11 cellular contexts compared by ENCODE assay signal in the genomic region with DNA sequence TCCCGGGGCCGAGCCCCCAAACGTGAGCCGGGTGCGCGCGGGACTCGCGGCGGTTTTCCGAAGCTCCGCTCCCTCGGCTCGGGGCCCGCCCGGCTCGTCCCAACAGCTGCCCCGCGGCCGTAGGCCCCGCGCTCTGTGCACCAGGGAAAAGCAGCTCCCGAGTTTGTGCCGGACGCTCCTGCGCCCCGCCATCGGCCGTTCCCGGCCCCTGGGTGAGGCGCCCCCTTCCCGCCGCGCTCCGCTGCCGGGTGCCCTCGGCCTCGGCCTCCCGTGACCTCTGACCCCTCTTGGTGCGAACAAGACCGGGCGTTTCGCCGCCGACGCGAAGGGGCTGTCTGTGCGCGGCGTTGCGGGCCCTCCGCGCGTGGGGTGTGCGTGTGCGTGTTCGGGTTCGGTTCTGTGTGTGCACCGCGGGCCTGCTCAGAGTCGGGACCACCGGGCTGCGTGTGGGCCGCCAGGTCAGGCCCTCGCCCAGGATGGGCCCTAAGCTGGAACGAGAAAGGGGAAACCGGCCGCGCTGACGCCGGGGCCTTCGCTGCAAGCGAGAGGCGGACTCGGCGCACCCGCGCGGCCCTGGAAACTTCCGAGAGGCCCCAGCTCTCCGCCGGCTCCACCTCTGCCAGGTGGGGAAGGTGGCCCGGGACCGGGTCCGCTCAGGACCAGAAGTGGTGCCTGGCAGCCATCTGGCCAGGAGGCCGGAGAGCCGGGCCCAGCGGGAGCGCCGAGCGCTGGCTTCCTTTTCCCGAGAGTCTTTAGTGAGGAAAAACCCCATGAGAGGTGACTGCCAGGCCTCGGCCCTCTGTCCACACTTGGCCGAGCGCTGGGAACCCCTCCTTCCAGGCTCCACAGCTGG. TPM values are rescaled to one million over a fixed set of nuclear protein-coding genes. Genes with fewer than 3 reads are reported as not detected.
DNase-seq lines count a peak whose midpoint lies in the region; ATAC-seq, FAIRE-seq and TF ChIP-seq lines count a peak whose summit lies in the region.
"Had no signal": no experiment of that assay in that cellular context is flagged by ENCODE, and none has a peak within 500 bp of the region (broad histone marks: within the 10 kb centered on the region; RNA-seq: fewer than 3 reads in every experiment).

No MANE protein-coding gene starts in this region.

- intact Hi-C loops in stomach (cut with DNase I; ENCODE audit: low total_unique reads) = no loop called here

- no peak overlapping the region for H3K56ac ChIP-seq in H1 (replicated peaks; ENCODE audit: insufficient read length, low read depth, low read length)

- H2AK5ac ChIP-seq in H1 (ENCODE audit: low read depth, low read length) (no peak overlapping the region), mesenchymal stem cell (ENCODE audit: low read length, severe bottlenecking) (no peak overlapping the region)

- peak overlapping the region; percentile 52 for H3K4me3 ChIP-seq in HUES6 (ENCODE audit: low read depth, low read length)
- peak overlapping the region; percentile 5 to 53 (median 18); a peak in 5 of 8 replicates for H3K4me3 ChIP-seq in H1 (ENCODE audit: extremely low read depth in 1 of 4, insufficient read depth in 2 of 4, low read depth in 3 of 4, low read length in 4 of 4)
- peak overlapping the region; percentile 56 to 66 for H3K4me3 ChIP-seq in mesenchymal stem cell (ENCODE audit: insufficient read depth in 1 of 2, low read depth in 1 of 2, low read length in 2 of 2)
- H3K4me3 ChIP-seq in stomach = peak overlapping the region; percentile 64 to 93 (median 84)

- WGBS in H1 (ENCODE audit: extremely low coverage in 1 of 2, insufficient coverage in 1 of 2, insufficient read length in 1 of 2, insufficient replicate concordance in 2 of 2, low coverage in 1 of 2, low lambda C conversion rate in 2 of 2, missing lambda C conversion rate in 1 of 2), 2 experiments = 1% methylated on average over 41 of the region's 95 CpGs; no CpG with 5 or more reads in 1 of the 2 experiments
- WGBS in mesenchymal stem cell = 21% methylated on average over 81 of the region's 95 CpGs
- WGBS in stomach, 5 donors = 2 to 23% (median 11%) methylated on average over 30 to 95 of the region's 95 CpGs

- no peak overlapping the region for H2BK15ac ChIP-seq in H1 (ENCODE audit: low read length)
- no peak overlapping the region for H2BK15ac ChIP-seq in mesenchymal stem cell (ENCODE audit: low read depth, poor library complexity, severe bottlenecking)

- H3K4ac ChIP-seq in H1 (replicated peaks; ENCODE audit: insufficient read length, low read depth, low read length) (no peak overlapping the region), mesenchymal stem cell (ENCODE audit: low read depth in 1 of 2, low read length in 2 of 2) (no peak overlapping the region)

- no peak overlapping the region for H2BK20ac ChIP-seq in H1 (ENCODE audit: low read length)

- H4K91ac ChIP-seq in H1 (replicated peaks; ENCODE audit: insufficient read length, low read length) (peak overlapping the region; percentile 40), mesenchymal stem cell (ENCODE audit: low read length) (no peak overlapping the region)

- POLR2A ChIA-PET in H1 (lab: Charles Lee; ENCODE audit: partially characterized antibody) = interaction anchor here (0.7 kb wide), 1 partner anchor 33 kb away, joined by 3 read pairs; no protein-coding TSS in a partner anchor

- H3K27ac ChIP-seq in HUES6 (ENCODE audit: low read depth, low read length) = no peak overlapping the region
- no peak overlapping the region for H3K27ac ChIP-seq in H1 (ENCODE audit: low read depth, low read length)
- no peak overlapping the region for H3K27ac ChIP-seq in mesenchymal stem cell (ENCODE audit: low read length, poor library complexity, severe bottlenecking)
- H3K27ac ChIP-seq in stomach = peak overlapping the region; percentile 93 to 97 (median 94)
- H3K27ac ChIP-seq: RWPE1 had no signal

- no peak for TF ChIP-seq RAD21 in H1 (IDR thresholded peaks at IDR 0.05 in 1 of 2, conservative IDR thresholded peaks at IDR 0.05 in 1 of 2; ENCODE audit: low read depth in 2 of 2, low read length in 2 of 2)

- H3K14ac ChIP-seq in H1 (ENCODE audit: insufficient read length) (no peak overlapping the region), mesenchymal stem cell (ENCODE audit: low read length in 2 of 2) (no peak overlapping the region)

- TF ChIP-seq CTCF in H1 (IDR thresholded peaks at IDR 0.05; ENCODE audit: control extremely low read depth in 1 of 3, insufficient read depth in 1 of 3, low read depth in 1 of 3, low read length in 3 of 3) (no peak), stomach (IDR thresholded peaks at IDR 0.05) (no peak)

- no peak for ATAC-seq in GM21515 (IDR thresholded peaks at IDR 0.05; ENCODE audit: unreplicated experiment)
- ATAC-seq in HG02678 (IDR thresholded peaks at IDR 0.05; ENCODE audit: unreplicated experiment) = no peak

- H4K8ac ChIP-seq in H1 (ENCODE audit: extremely low read depth, insufficient read depth, low read length) = peak overlapping the region; percentile 79; the same call in 1 of the 2 replicates
- no peak overlapping the region for H4K8ac ChIP-seq in mesenchymal stem cell (ENCODE audit: low read length)

- DNase-seq in H1 (ENCODE audit: low read depth in 1 of 2, low spot score in 2 of 2) = peak in 1 of 2 experiments; percentile 73
- DNase-seq in mesenchymal stem cell = no peak
- no peak for DNase-seq in stomach
- DNase-seq in activated CD8-positive, alpha-beta memory T cell treated with anti-CD3 and anti-CD28 coated beads, Interleukin-2, amount 50 U/mL, for 4 hours = no peak
- DNase-seq in NCI-H1694 treated with DMSO at 0.1 percent for 48 hours (lab: John Stamatoyannopoulos, UW) = no peak
- DNase-seq: GOT3, KBM-7 had no signal

- H2AFZ ChIP-seq in H1 (ENCODE audit: low read length) = no peak overlapping the region
- no peak overlapping the region for H2AFZ ChIP-seq in mesenchymal stem cell (ENCODE audit: low read depth, low read length)

- H3K23ac ChIP-seq in H1 (ENCODE audit: insufficient read length) (no peak overlapping the region), mesenchymal stem cell (ENCODE audit: low read length in 2 of 2) (no peak overlapping the region)

- H3K36me3 ChIP-seq in HUES6 (ENCODE audit: control insufficient read depth, insufficient read depth, low read length) (no peaks in the 10 kb centered on the region), H1 (ENCODE audit: control insufficient read depth in 2 of 4, insufficient read depth in 4 of 4, low read length in 3 of 4) (peaks cover 0 to 18% (median 0%) of the 10 kb centered on the region in 4 experiments; a peak in 1 of 8 replicates), mesenchymal stem cell (ENCODE audit: control insufficient read depth in 1 of 2, insufficient read depth in 2 of 2, low read depth in 1 of 2, low read length in 2 of 2) (no peaks in the 10 kb centered on the region), stomach (no peaks in the 10 kb centered on the region)

- peaks cover 27% of the 10 kb centered on the region for H3K4me1 ChIP-seq in HUES6 (ENCODE audit: control insufficient read depth, insufficient read depth, low read length)
- peaks cover 0 to 49% (median 33%) of the 10 kb centered on the region in 4 experiments; a peak in 6 of 7 replicates for H3K4me1 ChIP-seq in H1 (replicated peaks in 1 of 4; ENCODE audit: control insufficient read depth in 3 of 4, insufficient read depth in 4 of 4, low read length in 3 of 4)
- H3K4me1 ChIP-seq in mesenchymal stem cell (ENCODE audit: control insufficient read depth, insufficient read depth, low read depth, low read length) = peaks cover 16% of the 10 kb centered on the region
- H3K4me1 ChIP-seq in stomach = peaks cover 47 to 80% (median 67%) of the 10 kb centered on the region in 4 donors

- H3K18ac ChIP-seq in H1 (ENCODE audit: extremely low read depth, low read length) (no peak overlapping the region; the same call in 1 of the 2 replicates), mesenchymal stem cell (ENCODE audit: low read depth in 1 of 2, low read length in 2 of 2) (no peak overlapping the region)

- H3K79me1 ChIP-seq in H1 (ENCODE audit: low read depth, low read length) = no peaks in the 10 kb centered on the region
- H3K79me1 ChIP-seq in mesenchymal stem cell (replicated peaks; ENCODE audit: low read length, poor library complexity, severe bottlenecking) = no peaks in the 10 kb centered on the region

- H4K20me1 ChIP-seq in H1 (replicated peaks in 1 of 2; ENCODE audit: control insufficient read depth in 1 of 2, insufficient read depth in 2 of 2, low read length in 2 of 2) = peaks cover 9 to 19% of the 10 kb centered on the region in 2 experiments

- H3K9me3 ChIP-seq in HUES6 (ENCODE audit: control insufficient read depth, insufficient read depth, low read depth, low read length) = no peaks in the 10 kb centered on the region
- H3K9me3 ChIP-seq in H1 (ENCODE audit: insufficient read depth in 2 of 2, low read depth in 1 of 2, low read length in 1 of 2) = no peaks in the 10 kb centered on the region; a peak in 1 of 4 replicates
- H3K9me3 ChIP-seq in mesenchymal stem cell (ENCODE audit: control insufficient read depth, low read length) = no peaks in the 10 kb centered on the region
- no peaks in the 10 kb centered on the region for H3K9me3 ChIP-seq in stomach

- H3K4me2 ChIP-seq in H1 (ENCODE audit: insufficient read depth in 1 of 2, low read depth in 2 of 2, low read length in 2 of 2) = peak overlapping the region; percentile 75
- H3K4me2 ChIP-seq in mesenchymal stem cell (ENCODE audit: low read length, poor library complexity, severe bottlenecking) = peak overlapping the region; percentile 45

- TF ChIP-seq EP300 in H1 (IDR thresholded peaks at IDR 0.05; ENCODE audit: borderline replicate concordance in 1 of 2, low read depth in 2 of 2, low read length in 2 of 2) (no peak), stomach (IDR thresholded peaks at IDR 0.05) (no peak)

- H3K79me2 ChIP-seq in H1 (ENCODE audit: control insufficient read depth in 1 of 2, insufficient read depth in 2 of 2, low read length in 2 of 2) = no peaks in the 10 kb centered on the region

- H3K27me3 ChIP-seq in HUES6 (ENCODE audit: control insufficient read depth, insufficient read depth, low read length) (peaks cover 96% of the 10 kb centered on the region), H1 (replicated peaks in 1 of 4; ENCODE audit: control insufficient read depth in 3 of 4, extremely low read depth in 1 of 4, insufficient read depth in 3 of 4, low read length in 3 of 4) (peaks cover 77 to 94% (median 86%) of the 10 kb centered on the region in 4 experiments), mesenchymal stem cell (ENCODE audit: control insufficient read depth in 1 of 2, insufficient read depth in 1 of 2, low read length in 2 of 2) (peaks cover 63 to 73% of the 10 kb centered on the region in 2 experiments), stomach (peaks cover 20 to 95% (median 56%) of the 10 kb centered on the region in 3 donors)

- H3K23me2 ChIP-seq in H1 (ENCODE audit: low read depth, low read length) = peaks cover 13% of the 10 kb centered on the region; the same call in 1 of the 2 replicates

- CTCF ChIA-PET in H1 (lab: Charles Lee; ENCODE audit: partially characterized antibody) = interaction anchor here (0.6 to 0.9 kb wide), 2 partner anchors 171 to 792 kb away, joined by 3 to 4 read pairs; no protein-coding TSS in a partner anchor

- no peak for FAIRE-seq in H1 (lab: Jason Lieb, UNC)

- H4K5ac ChIP-seq in H1 (ENCODE audit: insufficient read length, low read depth, low read length) = no peak overlapping the region

- no peak for TF ChIP-seq POLR2A in H1 (IDR thresholded peaks at IDR 0.05; ENCODE audit: control extremely low read depth in 1 of 2, low read depth in 2 of 2, low read length in 2 of 2)
- no peak for TF ChIP-seq POLR2A in stomach (IDR thresholded peaks at IDR 0.05)

- H2BK120ac ChIP-seq in H1 (replicated peaks; ENCODE audit: low read depth, low read length) = no peak overlapping the region
- H2BK120ac ChIP-seq in mesenchymal stem cell (ENCODE audit: low read depth, low read length) = no peak overlapping the region

- H2BK5ac ChIP-seq in H1 (ENCODE audit: low read depth, low read length) (no peak overlapping the region), mesenchymal stem cell (ENCODE audit: low read depth, low read length, poor library complexity, severe bottlenecking) (no peak overlapping the region)

- no peak overlapping the region for H3K9ac ChIP-seq in HUES6 (ENCODE audit: low read length)
- H3K9ac ChIP-seq in H1 (replicated peaks in 1 of 4; ENCODE audit: extremely low read depth in 1 of 4, low read depth in 3 of 4, low read length in 3 of 4) = no peak overlapping the region
- no peak overlapping the region for H3K9ac ChIP-seq in mesenchymal stem cell (ENCODE audit: low read length)

- H2BK12ac ChIP-seq in H1 (ENCODE audit: low read depth, low read length) (0 out of 2 replicates have a peak overlapping the region, but pooled peaks have one; percentile 50), mesenchymal stem cell (ENCODE audit: low read length in 2 of 2) (no peak overlapping the region)

RNA-seq across cellular contexts. Expression of a gene that starts 1.9 kb away (rescaled TPM):
- 0.43 and 0.46 TPM in 2 replicates for total RNA-seq in H1 (2021; fragmentation: NEBNext Ultra II Directional; extraction: Animal tissue kit (Norgen Biotek cat#: 25700))
- 0.38 and 0.39 TPM in 2 replicates for polyA plus RNA-seq in H1 (2011; rRNA removed)
- 0.54 TPM for polyA plus RNA-seq in H1 (2011; cell fraction: cytosol; rRNA removed)
- 1.1 TPM for polyA plus RNA-seq in H1 (2011; cell fraction: nucleus; rRNA removed)
- polyA plus RNA-seq in H1 (2012, experiment 1 of 2) = 0.25 to 0.69 TPM (median 0.53 TPM) in 4 replicates
- 0.14 TPM for polyA plus RNA-seq in H1 (2012, experiment 2 of 2)
- polyA plus RNA-seq in H1 (2013, experiment 1 of 2) = 0.18 TPM
- 0.26 TPM for polyA plus RNA-seq in H1 (2013, experiment 2 of 2)
- polyA minus RNA-seq in H1 (2011; rRNA and poly(A)+ RNA removed) = 0.13 and 0.24 TPM in 2 replicates
- polyA minus RNA-seq in H1 (2011; cell fraction: cytosol; rRNA and poly(A)+ RNA removed) = 0.15 TPM
- 1.2 TPM for polyA minus RNA-seq in H1 (2011; cell fraction: nucleus; rRNA and poly(A)+ RNA removed)
- 0.06 TPM for polyA plus RNA-seq in mesenchymal stem cell (2013, experiment 1 of 2)
- 0.11 TPM for polyA plus RNA-seq in mesenchymal stem cell (2013, experiment 2 of 2)
- total RNA-seq in stomach = 100 to 1,000 TPM in 2 of 5 donors, 10 to 100 TPM in 2, under 1 TPM in 1; 0.29 to 222 (median 32.2) TPM
- 1 to 10 TPM; 2.4 to 8.2 (median 7.0) TPM for polyA plus RNA-seq in stomach

RNA-seq across cellular contexts. Expression of a gene that starts 49.6 kb away (rescaled TPM):
- not detected in 2 replicates for total RNA-seq in H1 (2021; fragmentation: NEBNext Ultra II Directional; extraction: Animal tissue kit (Norgen Biotek cat#: 25700))
- polyA plus RNA-seq in H1 (2011; rRNA removed) = not detected in 2 replicates
- not detected for polyA plus RNA-seq in H1 (2011; cell fraction: cytosol; rRNA removed)
- polyA plus RNA-seq in H1 (2011; cell fraction: nucleus; rRNA removed) = not detected
- polyA plus RNA-seq in H1 (2012, experiment 1 of 2) = not detected in 4 replicates
- polyA plus RNA-seq in H1 (2012, experiment 2 of 2) = 0.12 TPM
- not detected for polyA plus RNA-seq in H1 (2013, experiment 1 of 2)
- not detected for polyA plus RNA-seq in H1 (2013, experiment 2 of 2)
- polyA minus RNA-seq in H1 (2011; rRNA and poly(A)+ RNA removed) = not detected in 2 replicates
- polyA minus RNA-seq in H1 (2011; cell fraction: cytosol; rRNA and poly(A)+ RNA removed) = not detected
- polyA minus RNA-seq in H1 (2011; cell fraction: nucleus; rRNA and poly(A)+ RNA removed) = not detected
- polyA plus RNA-seq in mesenchymal stem cell (2013, experiment 1 of 2) = not detected
- polyA plus RNA-seq in mesenchymal stem cell (2013, experiment 2 of 2) = not detected
- not detected for total RNA-seq in stomach
- not detected for polyA plus RNA-seq in stomach

Comparison
In these comparisons a context has a peak if more than half of its experiments do, and no peak if none do; other contexts are left out.
1. H3K27ac ChIP-seq: peak in stomach (5 of 5); none in HUES6 (single experiment), H1 (single experiment) and mesenchymal stem cell (single experiment).
2. H3K4me3 ChIP-seq: peak in every context shown above with its lines; median percentile 84 in stomach; 61 in mesenchymal stem cell; 52 in HUES6; 18 in H1.